Comparison of ENCODE assay signal across 9 cellular contexts in the genomic region with DNA sequence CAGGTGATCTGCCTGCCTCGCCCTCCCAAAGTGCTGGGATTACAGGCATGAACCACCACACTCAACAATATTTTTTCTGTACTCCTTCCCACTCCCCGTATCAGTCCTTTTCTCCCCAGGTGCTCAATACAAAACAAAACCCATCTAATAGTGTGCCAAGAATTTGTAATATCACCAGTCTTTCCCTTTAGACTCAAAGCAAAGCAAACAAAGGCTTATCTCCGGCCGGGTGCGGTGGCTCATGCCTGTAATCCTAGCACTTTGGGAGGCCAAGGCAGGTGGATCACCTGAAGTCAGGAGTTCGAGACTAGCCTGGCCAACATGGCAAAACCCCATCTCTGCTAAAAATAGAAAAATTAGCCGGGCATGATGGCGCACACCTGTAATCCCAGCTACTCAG. TPM values are rescaled to one million over a fixed set of nuclear protein-coding genes. Genes with fewer than 3 reads are reported as not detected.
DNase-seq lines count a peak whose midpoint lies in the region; ATAC-seq, FAIRE-seq and TF ChIP-seq lines count a peak whose summit lies in the region.
"Not testable (repeated sequence)": the region's sequence is repeated elsewhere in the genome, so short reads cannot be mapped to it uniquely, and the experiment has no call there.
"Had no signal": no experiment of that assay in that cellular context is flagged by ENCODE, and none has a peak within 500 bp of the region (broad histone marks: within the 10 kb centered on the region; RNA-seq: fewer than 3 reads in every experiment).

No MANE protein-coding gene starts in this region.

- WGBS in K562 (ENCODE audit: insufficient coverage, low coverage, missing lambda C conversion rate): 6% methylated on average over 8 of the region's 8 CpGs
- 28 to 55% methylated on average over 4 to 8 of the region's 8 CpGs for WGBS in body of pancreas, 2 donors
- 30 to 35% methylated on average over 8 of the region's 8 CpGs for WGBS in pancreas, 2 donors
- 17 to 64% (median 37%) methylated on average over 8 of the region's 8 CpGs for WGBS in small intestine, 3 donors
- WGBS in stomach, 5 donors: 26 to 61% (median 39%) methylated on average over 8 of the region's 8 CpGs

- H3K4me2 ChIP-seq in K562 (ENCODE audit: insufficient read depth, low read length): not testable (repeated sequence)

- H3K9me1 ChIP-seq in K562 (ENCODE audit: control insufficient read depth, insufficient read depth, low read length): not testable (repeated sequence)

- H3K79me2 ChIP-seq in K562 (ENCODE audit: control insufficient read depth, insufficient read depth, low read length): not testable (repeated sequence)

- TF ChIP-seq POLR2A in K562 (conservative IDR thresholded peaks at IDR 0.05); body of pancreas (IDR thresholded peaks at IDR 0.05); stomach (IDR thresholded peaks at IDR 0.05): not testable (repeated sequence)

- H3K9ac ChIP-seq in K562 (ENCODE audit: insufficient read depth in 1 of 2, low read depth in 2 of 2, low read length in 2 of 2): not testable (repeated sequence)

- CTCF ChIA-PET in K562 (lab: Yijun Ruan, JAX; ENCODE audit: low intra/inter-chr PET ratio): not testable (repeated sequence)

- POLR2A ChIA-PET in K562 (lab: Yijun Ruan, JAX): not testable (repeated sequence)

- in situ Hi-C loops in K562 (cut with MboI): not testable (repeated sequence)

- not testable (repeated sequence) for H3K36me3 ChIP-seq in K562 (ENCODE audit: control insufficient read depth, insufficient read depth, low read length); body of pancreas (replicated peaks in 1 of 2; ENCODE audit: insufficient read depth in 1 of 2, low read depth in 2 of 2); pancreas; small intestine (ENCODE audit: control insufficient read depth in 2 of 2, insufficient read depth in 2 of 2, low read length in 2 of 2); stomach

- TF ChIP-seq EP300 in K562 (IDR thresholded peaks at IDR 0.05; ENCODE audit: low read length); stomach (IDR thresholded peaks at IDR 0.05): not testable (repeated sequence)

- H3K27me3 ChIP-seq in K562 (ENCODE audit: control insufficient read depth in 2 of 2, insufficient read depth in 2 of 2, low read length in 2 of 2); body of pancreas; pancreas; small intestine (ENCODE audit: control insufficient read depth in 2 of 2, insufficient read depth in 2 of 2, low read length in 2 of 2); stomach: not testable (repeated sequence)

- H3K9me3 ChIP-seq in K562 (replicated peaks; ENCODE audit: control insufficient read depth, insufficient read depth, low read depth, low read length); body of pancreas; pancreas; small intestine (ENCODE audit: control insufficient read depth, low read depth); stomach: not testable (repeated sequence)

- H3K27ac ChIP-seq in K562 (ENCODE audit: extremely low read depth, low read depth, low read length); body of pancreas; pancreas; small intestine (ENCODE audit: low read depth in 1 of 2, low read length in 1 of 2); stomach: not testable (repeated sequence)

- not testable (repeated sequence) for H2AFZ ChIP-seq in K562 (ENCODE audit: low read depth, low read length)

- not testable (repeated sequence) for H4K20me1 ChIP-seq in K562 (replicated peaks; ENCODE audit: control insufficient read depth, insufficient read depth, low read length)

- not testable (repeated sequence) for H3K4me1 ChIP-seq in K562 (replicated peaks in 1 of 2; ENCODE audit: control insufficient read depth in 2 of 2, insufficient read depth in 2 of 2, low read length in 2 of 2); pancreas; small intestine (ENCODE audit: control insufficient read depth in 2 of 2, insufficient read depth in 1 of 2, low read depth in 1 of 2, low read length in 1 of 2)
- peaks cover 23% of the 10 kb centered on the region for H3K4me1 ChIP-seq in body of pancreas
- peaks cover 0 to 23% (median 2%) of the 10 kb centered on the region in 4 donors for H3K4me1 ChIP-seq in stomach

- not testable (repeated sequence) for H3K4me3 ChIP-seq in K562; body of pancreas; pancreas; small intestine (ENCODE audit: low read depth in 1 of 2, low read length in 2 of 2); stomach

- TF ChIP-seq RAD21 in K562 (CRISPR knock-in tag; conservative IDR thresholded peaks at IDR 0.05 in 1 of 2, IDR thresholded peaks at IDR 0.05 in 1 of 2): not testable (repeated sequence)

- not testable (repeated sequence) for FAIRE-seq in K562 (lab: Jason Lieb, UNC); pancreas (lab: Jason Lieb, UNC); small intestine (lab: Jason Lieb, UNC)

- ATAC-seq in K562: not testable (repeated sequence)
- ATAC-seq in body of pancreas: peak; percentile 53
- peak; percentile 30 to 77 (median 67) for ATAC-seq in pancreas

- intact Hi-C loops in K562 (cut with micrococcal nuclease); body of pancreas (cut with DNase I); pancreas (cut with DNase I); stomach (cut with DNase I; ENCODE audit: low total_unique reads): not testable (repeated sequence)

- DNase-seq in NCI-H146 (lab: John Stamatoyannopoulos, UW) (peak; percentile 36), body of pancreas (peak in 3 of 4 donors; percentile 32 to 51 (median 37)), pancreas (peak in 1 of 6 donors; percentile 13), small intestine (peak; percentile 9), stomach (peak; percentile 57)
- DNase-seq in K562 (ENCODE audit: extremely low read depth in 1 of 4, low spot score in 3 of 4): not testable (repeated sequence)

- TSS peak; percentile 99 for BruUV-seq in K562 (replicated peaks; lab: Mats Ljungman, UMichigan)

- TF ChIP-seq CTCF in K562 (IDR thresholded peaks at IDR 0.05 in 2 of 3, conservative IDR thresholded peaks at IDR 0.05 in 1 of 3; ENCODE audit: insufficient read depth in 2 of 3, low read depth in 1 of 3, low read length in 3 of 3); body of pancreas (IDR thresholded peaks at IDR 0.05); pancreas (IDR thresholded peaks at IDR 0.05); stomach (IDR thresholded peaks at IDR 0.05): not testable (repeated sequence)

RNA-seq across cellular contexts. Expression of a gene that starts 8.4 kb away (rescaled TPM):
- total RNA-seq in K562 (2011; cell fraction: chromatin; rRNA removed; ENCODE audit: low replicate concordance): 18.8 and 26.8 TPM in 2 replicates
- 14.2 and 19.5 TPM in 2 replicates for total RNA-seq in K562 (2011; cell fraction: nucleolus; rRNA removed)
- total RNA-seq in K562 (2011; cell fraction: nucleoplasm; rRNA removed): 17.2 and 26.3 TPM in 2 replicates
- 21.0 and 25.3 TPM in 2 replicates for total RNA-seq in K562 (2014; rRNA removed)
- total RNA-seq in K562 (2014; rRNA removed; fragmentation: Illumina TruSeq; extraction: Trizol): 28.6 and 32.5 TPM in 2 replicates
- total RNA-seq in K562 (2015; rRNA removed; fragmentation: Illumina TruSeq; extraction: Trizol): 24.7 and 25.2 TPM in 2 replicates
- 14.5 and 17.8 TPM in 2 replicates for total RNA-seq in K562 (2021)
- 13.1 and 20.7 TPM in 2 replicates for polyA plus RNA-seq in K562 (2011; rRNA removed)
- 7.8 and 8.2 TPM in 2 replicates for polyA plus RNA-seq in K562 (2011; cell fraction: cytosol; rRNA removed)
- polyA plus RNA-seq in K562 (2011; cell fraction: nucleus; rRNA removed): 6.8 and 10.2 TPM in 2 replicates
- polyA plus RNA-seq in K562 (2012): 18.3 and 23.6 TPM in 2 replicates
- 29.7 and 30.3 TPM in 2 replicates for polyA plus RNA-seq in K562 (2014; fragmentation: Illumina TruSeq; extraction: Trizol)
- polyA plus RNA-seq in K562 (2014; fragmentation: Nextera tagmentation; extraction: Ambion mirVana): 10 to 100 TPM; 21.4 to 21.7 TPM
- polyA plus RNA-seq in K562 (2014; rRNA removed): 34.9 and 35.4 TPM in 2 replicates
- polyA minus RNA-seq in K562 (2011; rRNA and poly(A)+ RNA removed): 12.5 and 13.1 TPM in 2 replicates
- polyA minus RNA-seq in K562 (2011; cell fraction: cytosol; rRNA and poly(A)+ RNA removed): 4.6 and 6.7 TPM in 2 replicates
- polyA minus RNA-seq in K562 (2011; cell fraction: nucleus; rRNA and poly(A)+ RNA removed): 7.3 and 9.9 TPM in 2 replicates
- 10 to 100 TPM in 1 of 2 donors, 1 to 10 TPM in 1; 8.6 to 15.5 TPM for total RNA-seq in body of pancreas
- 1 to 10 TPM; 4.3 to 8.6 (median 6.3) TPM for total RNA-seq in pancreas
- polyA plus RNA-seq in pancreas: 10 to 100 TPM; 15.3 to 16.3 TPM
- 10 to 100 TPM; 31.9 to 54.3 (median 37.8) TPM for polyA plus RNA-seq in small intestine
- total RNA-seq in stomach: 10 to 100 TPM in 4 of 5 donors, 1 to 10 TPM in 1; 6.4 to 85.2 (median 22.0) TPM
- polyA plus RNA-seq in stomach: 10 to 100 TPM; 18.2 to 33.7 (median 29.4) TPM

RNA-seq across cellular contexts. Expression of a gene that starts 45.1 kb away (rescaled TPM):
- total RNA-seq in K562 (2011; cell fraction: chromatin; rRNA removed; ENCODE audit: low replicate concordance): 3.6 and 5.5 TPM in 2 replicates
- total RNA-seq in K562 (2011; cell fraction: nucleolus; rRNA removed): 3.8 and 4.8 TPM in 2 replicates
- 5.8 and 12.6 TPM in 2 replicates for total RNA-seq in K562 (2011; cell fraction: nucleoplasm; rRNA removed)
- total RNA-seq in K562 (2014; rRNA removed) (21.1 and 23.1 TPM in 2 replicates), K562 (2014; rRNA removed; fragmentation: Illumina TruSeq; extraction: Trizol) (33.1 and 39.0 TPM in 2 replicates), K562 (2015; rRNA removed; fragmentation: Illumina TruSeq; extraction: Trizol) (154 and 155 TPM in 2 replicates), K562 (2021) (27.1 and 28.3 TPM in 2 replicates), body of pancreas (100 to 1,000 TPM; 292 to 618 TPM), pancreas (100 to 1,000 TPM; 453 to 874 (median 687) TPM), stomach (100 to 1,000 TPM; 132 to 854 (median 472) TPM)
- polyA plus RNA-seq in K562 (2011; rRNA removed) (31.7 and 102 TPM in 2 replicates), K562 (2014; fragmentation: Illumina TruSeq; extraction: Trizol) (30.0 and 38.0 TPM in 2 replicates), K562 (2014; fragmentation: Nextera tagmentation; extraction: Ambion mirVana) (1 to 10 TPM; 8.8 to 9.8 TPM), K562 (2014; rRNA removed) (14.3 and 15.7 TPM in 2 replicates), pancreas (100 to 1,000 TPM; 333 to 417 TPM), small intestine (100 to 1,000 TPM in 1 of 3 donors, 10 to 100 TPM in 2; 41.1 to 436 (median 93.5) TPM), stomach (100 to 1,000 TPM; 267 to 539 (median 453) TPM)
- polyA plus RNA-seq in K562 (2011; cell fraction: cytosol; rRNA removed): 29.1 and 116 TPM in 2 replicates
- 12.1 and 44.0 TPM in 2 replicates for polyA plus RNA-seq in K562 (2011; cell fraction: nucleus; rRNA removed)
- 77.6 and 88.7 TPM in 2 replicates for polyA plus RNA-seq in K562 (2012)
- polyA minus RNA-seq in K562 (2011; rRNA and poly(A)+ RNA removed): 34.3 and 101 TPM in 2 replicates
- 38.2 and 128 TPM in 2 replicates for polyA minus RNA-seq in K562 (2011; cell fraction: cytosol; rRNA and poly(A)+ RNA removed)
- polyA minus RNA-seq in K562 (2011; cell fraction: nucleus; rRNA and poly(A)+ RNA removed): 6.3 and 31.8 TPM in 2 replicates
- total RNA-seq: CD4-positive, alpha-beta memory T cell; CD4-positive, alpha-beta T cell; CD8-positive, alpha-beta memory T cell had no signal
- polyA plus RNA-seq: CD8-positive, alpha-beta memory T cell had no signal
